Comparison of ENCODE assay signal across 20 cellular contexts in genomic region chr6:161284653-161285052, GRCh38. TPM values are rescaled to one million over a fixed set of nuclear protein-coding genes. Genes with fewer than 3 reads are reported as not detected.
DNase-seq lines count a peak whose midpoint lies in the region; ATAC-seq and TF ChIP-seq lines count a peak whose summit lies in the region.
"Had no signal": no experiment of that assay in that cellular context is flagged by ENCODE, and none has a peak within 500 bp of the region (broad histone marks: within the 10 kb centered on the region; RNA-seq: fewer than 3 reads in every experiment).

No MANE protein-coding gene starts in this region.

- no TSS peak for BruUV-seq in HCT116 (replicated peaks; lab: Mats Ljungman, UMichigan)

- peaks cover 14% of the 10 kb centered on the region for H3K27me3 Mint-ChIP-seq in activated CD4-positive, alpha-beta T cell treated with anti-CD3 and anti-CD28 coated beads, Interleukin-2, amount 10 ng/mL, durations not matched to agents 7 days and 5 days

- H3K9me2 ChIP-seq in HCT116 (ENCODE audit: insufficient read depth) = no peaks in the 10 kb centered on the region

- no peak overlapping the region for H2AK5ac ChIP-seq in mesendoderm (ENCODE audit: low read length)

- ATAC-seq in HCT116 (peak; percentile 75), foreskin keratinocyte (peak; percentile 44), mucosa of descending colon (peak; percentile 40), HG03460 (IDR thresholded peaks at IDR 0.05; ENCODE audit: unreplicated experiment) (no peak)
- ATAC-seq: CD8-positive, alpha-beta T cell; GM12878; HepG2 had no signal

- H3K9me3 Mint-ChIP-seq in activated CD4-positive, alpha-beta T cell treated with anti-CD3 and anti-CD28 coated beads, Interleukin-2, amount 10 ng/mL, durations not matched to agents 7 days and 5 days = peaks cover 11% of the 10 kb centered on the region

- POLR2A ChIA-PET in activated CD4-positive, alpha-beta T cell treated with anti-CD3 and anti-CD28 coated beads, Interleukin-2, amount 10 ng/mL, durations not matched to agents 7 days and 5 days (lab: Charles Lee) = no interaction called here
- POLR2A ChIA-PET in HCT116 (lab: Charles Lee) = interaction anchor here (1.6 kb wide), 1 partner anchor 11 kb away, joined by 7 read pairs; the partner anchor contains the start of gene AGPAT4

- H2AFZ ChIP-seq in HCT116 (ENCODE audit: low read depth, low read length, poor library complexity, severe bottlenecking) = peak overlapping the region; percentile 75
- H2AFZ ChIP-seq: GM23248 had no signal

- H3K27me3 ChIP-seq in HCT116 (ENCODE audit: insufficient read depth, low read length) (no peaks in the 10 kb centered on the region), foreskin keratinocyte (no peaks in the 10 kb centered on the region), mesendoderm (ENCODE audit: insufficient read depth, low read length, poor library complexity) (no peaks in the 10 kb centered on the region)
- H3K27me3 ChIP-seq: BLaER1 treated with 17β-estradiol and CSF1 and Interleukin-3, amounts not matched to agents 10 nM and 100 nM had no signal

- RAD21 ChIA-PET in HCT116 (lab: Charles Lee; ENCODE audit: low non-redundant PET in 1 of 2, low total read pairs in 2 of 2, uncharacterized antibody in 2 of 2, unreplicated experiment in 2 of 2) = no interaction called here

- no peak overlapping the region for H3K4ac ChIP-seq in mesendoderm (ENCODE audit: low read depth, low read length)

- H3K4me1 ChIP-seq in HCT116 (ENCODE audit: control insufficient read depth in 1 of 2, insufficient read depth in 2 of 2, low read length in 2 of 2) = peaks cover 0 to 22% of the 10 kb centered on the region in 2 experiments; a peak in 3 of 4 replicates
- H3K4me1 ChIP-seq in foreskin keratinocyte = peaks cover 10% of the 10 kb centered on the region
- no peaks in the 10 kb centered on the region for H3K4me1 ChIP-seq in mucosa of descending colon (ENCODE audit: low read depth)
- no peaks in the 10 kb centered on the region for H3K4me1 ChIP-seq in mesendoderm (ENCODE audit: control insufficient read depth, low read depth, low read length)
- H3K4me1 ChIP-seq: HAP-1 had no signal

- H2BK5ac ChIP-seq in mesendoderm (ENCODE audit: low read length) = no peak overlapping the region

- WGBS in mesendoderm (ENCODE audit: extremely low coverage, insufficient coverage, low lambda C conversion rate) = no CpG with 5 or more reads among the region's 5 CpGs

- H3K79me1 ChIP-seq in mesendoderm (ENCODE audit: low read length) = no peaks in the 10 kb centered on the region

- no peak overlapping the region for H3K56ac ChIP-seq in mesendoderm (ENCODE audit: low read length)

- H3K4me2 ChIP-seq in HCT116 (ENCODE audit: low read length) (peak overlapping the region; percentile 51), mesendoderm (ENCODE audit: low read length) (no peak overlapping the region)
- H3K4me2 ChIP-seq: BLaER1 treated with 17β-estradiol and CSF1 and Interleukin-3, amounts not matched to agents 10 nM and 100 nM had no signal

- CTCF ChIA-PET in activated CD4-positive, alpha-beta T cell treated with anti-CD3 and anti-CD28 coated beads, Interleukin-2, amount 10 ng/mL, durations not matched to agents 7 days and 5 days (lab: Charles Lee) = no interaction called here
- CTCF ChIA-PET in HCT116 (lab: Charles Lee) = interaction anchor here (1.3 kb wide), 1 partner anchor 86 kb away, joined by 4 read pairs; no protein-coding TSS in a partner anchor

- intact Hi-C loops in HCT116 (cut with micrococcal nuclease) = no loop called here
- intact Hi-C loops in mucosa of descending colon (cut with DNase I, micrococcal nuclease) = no loop called here

- peak; percentile 3; the same call in 1 of the 2 replicates for TF ChIP-seq RAD21 in HCT116 (IDR thresholded peaks at IDR 0.05; ENCODE audit: low read depth)

- peaks cover 16% of the 10 kb centered on the region for H3K4me1 Mint-ChIP-seq in activated CD4-positive, alpha-beta T cell treated with anti-CD3 and anti-CD28 coated beads, Interleukin-2, amount 10 ng/mL, durations not matched to agents 7 days and 5 days
- H3K4me1 Mint-ChIP-seq: B cell, IgD-negative memory B cell had no signal

- no peak for TF ChIP-seq POLR2A in HCT116 (IDR thresholded peaks at IDR 0.05; ENCODE audit: borderline replicate concordance, extremely low read depth, insufficient read depth, insufficient read length)

- H3K4me3 ChIP-seq in HCT116 (replicated peaks in 1 of 2; ENCODE audit: low read depth in 1 of 2, low read length in 2 of 2) = no peak overlapping the region
- no peak overlapping the region for H3K4me3 ChIP-seq in mucosa of descending colon
- H3K4me3 ChIP-seq in mesendoderm (ENCODE audit: low read length) = no peak overlapping the region
- H3K4me3 ChIP-seq: BLaER1 treated with 17β-estradiol and CSF1 and Interleukin-3, amounts not matched to agents 10 nM and 100 nM; GM12878; GM23248; HAP-1 had no signal

- H3K9me3 ChIP-seq in HCT116 (ENCODE audit: control insufficient read depth in 1 of 2, insufficient read depth in 1 of 2, low read depth in 1 of 2, low read length in 2 of 2) (no peaks in the 10 kb centered on the region), mucosa of descending colon (no peaks in the 10 kb centered on the region)
- H3K9me3 ChIP-seq: HAP-1 had no signal

- no peak overlapping the region for H3K27ac ChIP-seq in HCT116 (ENCODE audit: low read depth, low read length)
- no peak overlapping the region for H3K27ac ChIP-seq in foreskin keratinocyte
- H3K27ac ChIP-seq in mesendoderm (ENCODE audit: low read depth, low read length) = no peak overlapping the region
- H3K27ac ChIP-seq: BLaER1 treated with 17β-estradiol and CSF1 and Interleukin-3, amounts not matched to agents 10 nM and 100 nM; GM23248 had no signal

- H3K36me3 ChIP-seq in HCT116 (ENCODE audit: control insufficient read depth in 1 of 2, insufficient read depth in 2 of 2, low read length in 2 of 2) (no peaks in the 10 kb centered on the region), mucosa of descending colon (ENCODE audit: low read depth) (no peaks in the 10 kb centered on the region), mesendoderm (ENCODE audit: control insufficient read depth, insufficient read depth, low read length) (no peaks in the 10 kb centered on the region)
- H3K36me3 ChIP-seq: BLaER1 treated with 17β-estradiol and CSF1 and Interleukin-3, amounts not matched to agents 10 nM and 100 nM; HAP-1 had no signal

- no peak overlapping the region for H3K18ac ChIP-seq in mesendoderm (ENCODE audit: low read length)

- H4K20me1 ChIP-seq in HCT116 (ENCODE audit: insufficient read depth) = no peaks in the 10 kb centered on the region
- H4K20me1 ChIP-seq: BLaER1 treated with 17β-estradiol and CSF1 and Interleukin-3, amounts not matched to agents 10 nM and 100 nM had no signal

- peak overlapping the region; percentile 13; the same call in 1 of the 2 replicates for H3K9ac ChIP-seq in HCT116 (ENCODE audit: low read length)
- no peak overlapping the region for H3K9ac ChIP-seq in mesendoderm (ENCODE audit: low read length)
- H3K9ac ChIP-seq: BLaER1 treated with 17β-estradiol and CSF1 and Interleukin-3, amounts not matched to agents 10 nM and 100 nM; GM23248 had no signal

- no peak overlapping the region for H2BK15ac ChIP-seq in mesendoderm (replicated peaks; ENCODE audit: low read depth)

- H3K23ac ChIP-seq in mesendoderm (ENCODE audit: low read length) = no peak overlapping the region

- H3K79me2 ChIP-seq in HCT116 (ENCODE audit: insufficient read depth, low read length) (no peaks in the 10 kb centered on the region), mesendoderm (ENCODE audit: control insufficient read depth, insufficient read depth, low read length) (no peaks in the 10 kb centered on the region)

- DNase-seq in activated CD4-positive, alpha-beta T cell treated with anti-CD3 and anti-CD28 coated beads, Interleukin-2, amount 10 ng/mL, durations not matched to agents 7 days and 5 days = no peak
- DNase-seq in activated CD4-positive, alpha-beta T cell treated with anti-CD3 and anti-CD28 coated beads, Interleukin-2, amount 50 U/mL, for 48 hours = no peak
- DNase-seq in HCT116 (ENCODE audit: low read depth, low spot score) (peak; percentile 48), foreskin keratinocyte (no peak), mucosa of descending colon (no peak), mesendoderm (no peak)
- DNase-seq: CD8-positive, alpha-beta T cell; DMS 273 treated with DMSO at 0.1 percent for 48 hours; DMS53; DND-41; EL; GM23248; KBM-7 had no signal

- H2BK120ac ChIP-seq in mesendoderm (ENCODE audit: low read depth, low read length) = no peak overlapping the region

- no peak overlapping the region for H4K8ac ChIP-seq in mesendoderm (ENCODE audit: low read depth, low read length)

- peak overlapping the region; percentile 57 for H3K27ac Mint-ChIP-seq in activated CD4-positive, alpha-beta T cell treated with anti-CD3 and anti-CD28 coated beads, Interleukin-2, amount 10 ng/mL, durations not matched to agents 7 days and 5 days
- H3K27ac Mint-ChIP-seq: B cell; CD8-positive, alpha-beta T cell; IgD-negative memory B cell had no signal

- no peak overlapping the region for H4K5ac ChIP-seq in mesendoderm (ENCODE audit: low read length)

- TF ChIP-seq CTCF in HCT116 (IDR thresholded peaks at IDR 0.05 in 2 of 3, conservative IDR thresholded peaks at IDR 0.05 in 1 of 3; ENCODE audit: borderline replicate concordance in 1 of 3, insufficient read depth in 1 of 3, low read depth in 2 of 3, low read length in 2 of 3) (no peak), foreskin keratinocyte (conservative IDR thresholded peaks at IDR 0.05) (no peak), mucosa of descending colon (IDR thresholded peaks at IDR 0.05) (no peak)

- H3K36me3 Mint-ChIP-seq in activated CD4-positive, alpha-beta T cell treated with anti-CD3 and anti-CD28 coated beads, Interleukin-2, amount 10 ng/mL, durations not matched to agents 7 days and 5 days (ENCODE audit: low read depth) = no peaks in the 10 kb centered on the region
- H3K36me3 Mint-ChIP-seq: CD8-positive, alpha-beta T cell; IgD-negative memory B cell had no signal

- no peak overlapping the region for H3K4me3 Mint-ChIP-seq in activated CD4-positive, alpha-beta T cell treated with anti-CD3 and anti-CD28 coated beads, Interleukin-2, amount 10 ng/mL, durations not matched to agents 7 days and 5 days
- H3K4me3 Mint-ChIP-seq: B cell; CD8-positive, alpha-beta T cell; IgD-negative memory B cell had no signal

RNA-seq across cellular contexts. Expression of gene AGPAT4, which starts 10.8 kb away (rescaled TPM):
- 1 to 10 TPM; 8.5 to 8.8 TPM for total RNA-seq in activated CD4-positive, alpha-beta T cell treated with anti-CD3 and anti-CD28 coated beads, Interleukin-2, amount 10 ng/mL, durations not matched to agents 7 days and 5 days
- 15.5 TPM for total RNA-seq in HCT116 (2021; ENCODE audit: unreplicated experiment)
- polyA plus RNA-seq in HCT116 (2012) = 9.6 and 13.4 TPM in 2 replicates
- 3.9 and 5.8 TPM in 2 replicates for total RNA-seq in foreskin keratinocyte
- 2.3 and 3.1 TPM in 2 replicates for polyA plus RNA-seq in foreskin keratinocyte
- total RNA-seq in mucosa of descending colon = 10 to 100 TPM in 1 of 3 donors, 1 to 10 TPM in 2; 6.5 to 12.3 (median 7.3) TPM
- polyA plus RNA-seq in mesendoderm (2013, experiment 1 of 2) = 12.2 TPM
- polyA plus RNA-seq in mesendoderm (2013, experiment 2 of 2) = 10.8 TPM
